8 cellular contexts compared by ENCODE assay signal in the genomic region with DNA sequence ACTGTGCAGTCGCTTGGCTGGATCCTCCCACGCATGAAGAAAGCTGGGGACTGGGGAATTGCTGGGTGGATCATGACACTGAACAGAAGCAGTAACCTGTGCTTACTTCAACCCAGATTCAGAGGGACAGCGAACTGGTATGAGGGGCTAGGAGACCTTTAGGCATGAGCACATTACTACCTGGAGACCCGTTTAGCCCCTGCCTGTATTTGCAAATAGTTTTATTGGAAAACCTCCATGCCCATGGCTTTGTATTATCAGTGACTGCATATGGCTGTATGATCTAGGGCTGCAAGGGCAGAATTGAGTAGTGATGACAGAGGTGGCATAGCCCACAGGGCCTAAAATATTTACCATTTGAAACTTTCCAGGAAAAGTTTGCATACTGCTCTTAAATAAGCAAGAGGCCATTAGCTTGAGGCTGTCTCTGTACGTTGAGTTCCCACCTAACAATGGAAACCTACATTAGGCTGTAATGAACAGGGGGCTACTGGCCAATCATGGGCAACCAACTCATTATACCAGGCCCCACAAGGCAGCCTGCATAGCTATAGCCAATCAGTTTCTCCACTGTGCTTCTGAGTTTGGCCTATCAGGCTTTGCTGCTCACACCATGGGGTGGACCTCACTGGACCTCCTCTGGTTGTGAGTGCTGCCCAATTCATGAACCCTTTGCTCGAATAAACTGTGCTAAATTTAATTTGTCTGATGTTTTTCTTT. TPM values are rescaled to one million over a fixed set of nuclear protein-coding genes. Genes with fewer than 3 reads are reported as not detected.
A peak's percentile ranks its signal among the peaks of the same experiment; 100 is the strongest.
DNase-seq lines count a peak whose midpoint lies in the region; ATAC-seq and TF ChIP-seq lines count a peak whose summit lies in the region.

No MANE protein-coding gene starts in this region.

- peak overlapping the region; percentile 50; the same call in 1 of the 2 replicates for H3K4me2 ChIP-seq in KMS-11

- peaks cover 2 to 20% of the 10 kb centered on the region in 2 donors for H3K4me1 Mint-ChIP-seq in effector memory CD8-positive, alpha-beta T cell (ENCODE audit: low read depth in 2 of 2)
- H3K4me1 Mint-ChIP-seq in progenitor cell of endocrine pancreas (ENCODE audit: low read depth): peaks cover 4% of the 10 kb centered on the region

- peak overlapping the region; percentile 86 to 88 for H3K4me3 Mint-ChIP-seq in effector memory CD8-positive, alpha-beta T cell
- H3K4me3 Mint-ChIP-seq in progenitor cell of endocrine pancreas (ENCODE audit: low read depth): peak overlapping the region; percentile 77

- H3K27me3 ChIP-seq in KMS-11 (ENCODE audit: insufficient read depth, low read depth): no peaks in the 10 kb centered on the region

- TF ChIP-seq CTCF in KMS-11 (conservative IDR thresholded peaks at IDR 0.05; ENCODE audit: low read depth, low read length) (no peak), progenitor cell of endocrine pancreas (IDR thresholded peaks at IDR 0.05; ENCODE audit: unreplicated experiment) (no peak)

- 0 out of 2 replicates have a peak overlapping the region, but pooled peaks have one; percentile 43 for H2AFZ ChIP-seq in KMS-11 (ENCODE audit: low read depth)

- no peak for DNase-seq in effector memory CD8-positive, alpha-beta T cell
- no peak for DNase-seq in progenitor cell of endocrine pancreas (ENCODE audit: low spot score, unreplicated experiment)
- no peak for DNase-seq in GM19238 (ENCODE audit: insufficient read length, low spot score)
- DNase-seq in KG1 (lab: John Stamatoyannopoulos, UW): no peak
- no peak for DNase-seq in COLO829 (ENCODE audit: low spot score)

- H3K36me3 ChIP-seq in KMS-11 (ENCODE audit: insufficient read depth): no peaks in the 10 kb centered on the region

- H3K4me3 ChIP-seq in KMS-11 (IDR thresholded peaks at IDR 0.05; ENCODE audit: insufficient read depth, low read depth, low read length): no peak overlapping the region

- H3K9me3 Mint-ChIP-seq in effector memory CD8-positive, alpha-beta T cell: no peaks in the 10 kb centered on the region
- H3K9me3 Mint-ChIP-seq in progenitor cell of endocrine pancreas (ENCODE audit: low read depth): peaks cover 5% of the 10 kb centered on the region

- H3K79me2 ChIP-seq in KMS-11 (ENCODE audit: insufficient read depth, low read depth): no peaks in the 10 kb centered on the region

- H4K20me1 ChIP-seq in KMS-11 (ENCODE audit: insufficient read depth): no peaks in the 10 kb centered on the region

- no peaks in the 10 kb centered on the region for H3K4me1 ChIP-seq in KMS-11 (ENCODE audit: low read depth, poor library complexity, severe bottlenecking)

- peak overlapping the region; percentile 87 to 93 for H3K27ac Mint-ChIP-seq in effector memory CD8-positive, alpha-beta T cell
- no peak overlapping the region for H3K27ac Mint-ChIP-seq in progenitor cell of endocrine pancreas

- no peak overlapping the region for H3K27ac ChIP-seq in KMS-11

- H3K27me3 Mint-ChIP-seq in effector memory CD8-positive, alpha-beta T cell: peaks cover 0 to 13% of the 10 kb centered on the region in 2 donors
- H3K27me3 Mint-ChIP-seq in progenitor cell of endocrine pancreas: peaks cover 61% of the 10 kb centered on the region

- ATAC-seq in GM19023 (IDR thresholded peaks at IDR 0.05; ENCODE audit: unreplicated experiment): peak; percentile 22
- ATAC-seq in effector memory CD8-positive, alpha-beta T cell (replicated peaks): no peak
- ATAC-seq in GM18861 (IDR thresholded peaks at IDR 0.05; ENCODE audit: unreplicated experiment): no peak

- no peak overlapping the region for H3K9ac ChIP-seq in KMS-11

- peaks cover 15% of the 10 kb centered on the region for H3K36me3 Mint-ChIP-seq in effector memory CD8-positive, alpha-beta T cell (ENCODE audit: insufficient read depth)
- peaks cover 2% of the 10 kb centered on the region for H3K36me3 Mint-ChIP-seq in progenitor cell of endocrine pancreas (ENCODE audit: insufficient read depth)

RNA-seq across cellular contexts. Expression of a gene that starts 0.6 kb away (rescaled TPM):
- total RNA-seq in progenitor cell of endocrine pancreas: 0.36 and 0.98 TPM in 2 replicates
